ENCODE assay signal across 29 cellular contexts in genomic region chr10:3509355-3509754, GRCh38.
"Had no signal": no experiment of that assay in that cellular context is flagged by ENCODE, and none has a peak within 500 bp of the region (broad histone marks: within the 10 kb centered on the region; RNA-seq: fewer than 3 reads in every experiment).

No MANE protein-coding gene starts in this region.

- H3K36me3 ChIP-seq: brain microvascular endothelial cell, gastrocnemius medialis, heart left ventricle had no signal

- H3K27me3 Mint-ChIP-seq: activated naive CD4-positive, alpha-beta T cell treated with anti-CD3 and anti-CD28 coated beads, Interleukin-2, amount 50 U/mL, for 24 hours had no signal

- H3K9me3 ChIP-seq: gastrocnemius medialis had no signal

- H3K27ac ChIP-seq: brain microvascular endothelial cell, coronary artery, foreskin keratinocyte, gastrocnemius medialis, heart left ventricle had no signal

- H3K27ac Mint-ChIP-seq: activated CD8-positive, alpha-beta T cell treated with anti-CD3 and anti-CD28 coated beads for 36 hours; activated naive CD4-positive, alpha-beta T cell treated with anti-CD3 and anti-CD28 coated beads for 36 hours; activated naive CD8-positive, alpha-beta T cell treated with anti-CD3 and anti-CD28 coated beads, Interleukin-2, amount 10 ng/mL, durations not matched to agents 7 days and 5 days; activated T-helper 2 cell treated with anti-CD3 and anti-CD28 coated beads, Interferon-gamma antibody, Interleukin-2, Interleukin-4, amounts not matched to agents 10 μg/mL and 5 μg/mL and 100 μg/mL, durations not matched to agents 14 hours and 24 hours and 36 hours; dendritic cell treated with granulocyte-macrophage colony-stimulating factor and Interleukin-4, amounts not matched to agents 40 ng/mL and 50 ng/mL, for 4 days; endodermal cell had no signal

- H3K4me1 Mint-ChIP-seq: endodermal cell had no signal

- H3K4me3 ChIP-seq: coronary artery, dorsolateral prefrontal cortex, gastrocnemius medialis, heart left ventricle had no signal

- ATAC-seq: activated CD8-positive, alpha-beta T cell treated with anti-CD3 and anti-CD28 coated beads for 36 hours; activated T-cell treated with anti-CD3 and anti-CD28 coated beads, Interleukin-2, amount 50 U/mL, for 4 hours; esophagus mucosa; foreskin keratinocyte; gastrocnemius medialis; heart left ventricle had no signal

- H3K4me3 Mint-ChIP-seq: activated CD8-positive, alpha-beta T cell treated with anti-CD3 and anti-CD28 coated beads for 36 hours; activated naive CD4-positive, alpha-beta T cell treated with anti-CD3 and anti-CD28 coated beads for 36 hours; activated naive CD4-positive, alpha-beta T cell treated with anti-CD3 and anti-CD28 coated beads, Interleukin-2, amount 50 U/mL, for 24 hours; activated naive CD8-positive, alpha-beta T cell treated with anti-CD3 and anti-CD28 coated beads, Interleukin-2, amount 10 ng/mL, durations not matched to agents 7 days and 5 days; activated T-cell treated with anti-CD3 and anti-CD28 coated beads, Interleukin-2, amount 50 U/mL, for 4 hours; central memory CD8-positive, alpha-beta T cell; dendritic cell treated with granulocyte-macrophage colony-stimulating factor and Interleukin-4, amounts not matched to agents 40 ng/mL and 50 ng/mL, for 4 days; endodermal cell had no signal

- H3K4me1 ChIP-seq: foreskin keratinocyte, gastrocnemius medialis had no signal

- H3K36me3 Mint-ChIP-seq: activated naive CD4-positive, alpha-beta T cell treated with anti-CD3 and anti-CD28 coated beads, Interleukin-2, amount 50 U/mL, for 24 hours; activated naive CD8-positive, alpha-beta T cell treated with anti-CD3 and anti-CD28 coated beads, Interleukin-2, amount 10 ng/mL, durations not matched to agents 7 days and 5 days had no signal

- H3K27me3 ChIP-seq: brain microvascular endothelial cell, dorsolateral prefrontal cortex, foreskin keratinocyte, gastrocnemius medialis, heart left ventricle had no signal

- H3K9me3 Mint-ChIP-seq: activated CD8-positive, alpha-beta T cell treated with anti-CD3 and anti-CD28 coated beads for 36 hours; activated naive CD4-positive, alpha-beta T cell treated with anti-CD3 and anti-CD28 coated beads, Interleukin-2, amount 50 U/mL, for 24 hours; activated T-cell treated with anti-CD3 and anti-CD28 coated beads, Interleukin-2, amount 50 U/mL, for 4 hours; activated T-helper 2 cell treated with anti-CD3 and anti-CD28 coated beads, Interferon-gamma antibody, Interleukin-2, Interleukin-4, amounts not matched to agents 10 μg/mL and 5 μg/mL and 100 μg/mL, durations not matched to agents 14 hours and 24 hours and 36 hours; central memory CD8-positive, alpha-beta T cell; dendritic cell treated with granulocyte-macrophage colony-stimulating factor and Interleukin-4, amounts not matched to agents 40 ng/mL and 50 ng/mL, for 4 days; endodermal cell had no signal

- DNase-seq: activated CD4-positive, alpha-beta T cell treated with anti-CD3 and anti-CD28 coated beads for 48 hours; activated CD4-positive, alpha-beta T cell treated with anti-CD3 and anti-CD28 coated beads, Interleukin-2, amount 50 U/mL, for 1 hour; activated CD4-positive, alpha-beta T cell treated with anti-CD3 and anti-CD28 coated beads, Interleukin-2, amount 50 U/mL, for 48 hours; activated CD4-positive, CD25-positive, alpha-beta regulatory T cell; activated CD4-positive, CD25-positive, alpha-beta regulatory T cell treated with anti-CD3 and anti-CD28 coated beads, Interleukin-2, amount 50 U/mL, for 72 hours; activated CD8-positive, alpha-beta memory T cell treated with anti-CD3 and anti-CD28 coated beads for 24 hours; activated CD8-positive, alpha-beta T cell treated with anti-CD3 and anti-CD28 coated beads for 36 hours; activated effector memory CD4-positive, alpha-beta T cell treated with anti-CD3 and anti-CD28 coated beads, Interleukin-2, amount 50 U/mL, for 16 hours; activated naive CD4-positive, alpha-beta T cell treated with anti-CD3 and anti-CD28 coated beads for 36 hours; activated naive CD8-positive, alpha-beta T cell treated with anti-CD3 and anti-CD28 coated beads, Interleukin-2, amount 10 ng/mL, durations not matched to agents 7 days and 5 days; activated T-cell treated with anti-CD3 and anti-CD28 coated beads, Interleukin-2, amount 50 U/mL, for 4 hours; amniotic stem cell; anterior cingulate cortex; brain microvascular endothelial cell; dorsolateral prefrontal cortex; effector memory CD4-positive, alpha-beta T cell; endodermal cell; foreskin keratinocyte; gastrocnemius medialis; glutamatergic neuron; heart left ventricle; T-helper 2 cell had no signal

- FAIRE-seq: astrocyte had no signal
